ENCODE assay signal across 8 cellular contexts in the genomic region with DNA sequence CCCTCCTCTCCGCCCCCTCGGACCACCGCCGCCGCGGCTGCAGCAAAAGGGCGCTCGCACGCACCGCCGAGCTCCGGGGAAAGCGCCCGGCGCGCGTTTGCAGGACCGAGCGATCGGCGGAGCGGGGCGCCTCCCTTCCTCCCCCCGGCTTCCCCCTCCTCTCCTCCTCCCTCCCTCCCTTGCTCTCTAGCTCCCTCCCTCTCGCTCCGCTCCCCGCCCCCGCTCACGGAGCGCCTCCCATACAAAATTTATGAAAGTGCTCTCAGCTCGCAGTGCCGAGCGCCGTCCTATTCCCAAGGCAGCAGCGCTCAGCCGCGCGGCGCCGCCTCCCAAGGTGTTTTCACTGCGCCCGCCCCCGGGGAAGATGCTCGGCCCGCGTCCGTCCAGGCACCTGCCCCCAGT.
DNase-seq lines count a peak whose midpoint lies in the region; ATAC-seq and TF ChIP-seq lines count a peak whose summit lies in the region.

A gene with protein sequence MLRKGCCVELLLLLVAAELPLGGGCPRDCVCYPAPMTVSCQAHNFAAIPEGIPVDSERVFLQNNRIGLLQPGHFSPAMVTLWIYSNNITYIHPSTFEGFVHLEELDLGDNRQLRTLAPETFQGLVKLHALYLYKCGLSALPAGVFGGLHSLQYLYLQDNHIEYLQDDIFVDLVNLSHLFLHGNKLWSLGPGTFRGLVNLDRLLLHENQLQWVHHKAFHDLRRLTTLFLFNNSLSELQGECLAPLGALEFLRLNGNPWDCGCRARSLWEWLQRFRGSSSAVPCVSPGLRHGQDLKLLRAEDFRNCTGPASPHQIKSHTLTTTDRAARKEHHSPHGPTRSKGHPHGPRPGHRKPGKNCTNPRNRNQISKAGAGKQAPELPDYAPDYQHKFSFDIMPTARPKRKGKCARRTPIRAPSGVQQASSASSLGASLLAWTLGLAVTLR (minus strand): TSS at position 115 of the 402 bp plus-strand sequence. CDS start 469 bp downstream, outside the sequence.

- DNase-seq in DMS 273 treated with DMSO at 0.1 percent for 48 hours (lab: John Stamatoyannopoulos, UW), result peak; percentile 32
- DNase-seq in NB4 (ENCODE audit: low read depth), result peak; percentile 69
- DNase-seq in activated CD4-positive, CD25-positive, alpha-beta regulatory T cell treated with anti-CD3 and anti-CD28 coated beads, Interleukin-2, amount 50 U/mL, for 16 hours (ENCODE audit: low read depth, low spot score), result peak; percentile 38
- peak in 48 of 61 donors; percentile 16 to 87 (median 58) for DNase-seq in caudate nucleus (lab: John Stamatoyannopoulos, UW)
- DNase-seq in kidney tubule cell (ENCODE audit: low spot score), result peak; percentile 39
- peak; percentile 71 for DNase-seq in stimulated activated CD4-positive, alpha-beta T cell treated with anti-CD3 and anti-CD28 coated beads, Interleukin-4, amount 100 ng/mL, for 1 hour

- no peak for TF ChIP-seq CTCF in NB4 (IDR thresholded peaks at IDR 0.05; ENCODE audit: low read depth, low read length)

- no peak for TF ChIP-seq POLR2A in NB4 (IDR thresholded peaks at IDR 0.05; ENCODE audit: extremely low read depth, insufficient read length)

- peak within 1 kb of the TSS; percentile 16 for H3K27ac ChIP-seq in caudate nucleus (ENCODE audit: low read depth, low read length)

- no peak within 1 kb of the TSS for H3K4me3 ChIP-seq in NB4 (ENCODE audit: low read depth, low read length)

- ATAC-seq in HG03108 (IDR thresholded peaks at IDR 0.05; ENCODE audit: unreplicated experiment) (no peak), HG03135 (IDR thresholded peaks at IDR 0.05; ENCODE audit: unreplicated experiment) (no peak)
